Comparison of ENCODE assay signal across 8 cellular contexts in genomic region chrX:77899081-77899828, GRCh38. TPM values are rescaled to one million over a fixed set of nuclear protein-coding genes. Genes with fewer than 3 reads are reported as not detected.
DNase-seq lines count a peak whose midpoint lies in the region; ATAC-seq, FAIRE-seq and TF ChIP-seq lines count a peak whose summit lies in the region.

A gene with protein sequence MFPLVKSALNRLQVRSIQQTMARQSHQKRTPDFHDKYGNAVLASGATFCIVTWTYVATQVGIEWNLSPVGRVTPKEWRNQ (plus strand): TSS chrX:77899468. CDS start chrX:77899554, 86 bp downstream.

- DNase-seq in NCI-H446 (lab: John Stamatoyannopoulos, UW) = peak; percentile 90 to 96
- DNase-seq in activated CD4-positive, CD25-positive, alpha-beta regulatory T cell treated with anti-CD3 and anti-CD28 coated beads, Interleukin-2, amount 50 U/mL, for 16 hours (ENCODE audit: low read depth, low spot score) = peak; percentile 51
- no peak for DNase-seq in kidney
- DNase-seq in stimulated activated CD4-positive, alpha-beta T cell treated with anti-CD3 and anti-CD28 coated beads, Interleukin-15, amount 100 ng/mL, for 48 hours (ENCODE audit: low read depth in 2 of 2) = peak; percentile 43 to 48

- H3K9ac ChIP-seq in BLaER1 = peak within 1 kb of the TSS; percentile 81
- H3K9ac ChIP-seq in kidney (ENCODE audit: low read length in 2 of 2) = peak within 1 kb of the TSS; percentile 92 to 100

- H3K27me3 ChIP-seq in BLaER1 = peaks cover 21% of the 10 kb centered on the region; the same call in 1 of the 2 replicates

- H3K36me3 ChIP-seq in BLaER1 (peaks cover 18% of the 10 kb centered on the region), kidney (ENCODE audit: control insufficient read depth in 1 of 2, insufficient read depth in 2 of 2, low read length in 2 of 2) (peaks cover 0 to 8% of the 10 kb centered on the region in 2 donors)

- peak; percentile 66 for ATAC-seq in HG03432 (IDR thresholded peaks at IDR 0.05; ENCODE audit: unreplicated experiment)

- peak within 1 kb of the TSS; percentile 79 for H3K27ac ChIP-seq in BLaER1
- peak within 1 kb of the TSS; percentile 90 for H3K27ac ChIP-seq in cingulate gyrus (ENCODE audit: low read depth, low read length)
- peak within 1 kb of the TSS; percentile 88 to 93 for H3K27ac ChIP-seq in kidney (ENCODE audit: low read depth in 2 of 2, low read length in 2 of 2)

- H3K4me1 ChIP-seq in BLaER1 (peaks cover 13% of the 10 kb centered on the region; the same call in 1 of the 2 replicates), kidney (ENCODE audit: control insufficient read depth in 1 of 2, insufficient read depth in 1 of 2, low read depth in 1 of 2, low read length in 2 of 2) (no peaks in the 10 kb centered on the region)

- H3K4me3 ChIP-seq in BLaER1 (peak within 1 kb of the TSS; percentile 70), kidney (ENCODE audit: low read length in 2 of 2) (peak within 1 kb of the TSS; percentile 99)

- peak within 1 kb of the TSS; percentile 67 for H3K4me2 ChIP-seq in BLaER1

- intact Hi-C loops in kidney (cut with DNase I) = no loop called here

- peak; percentile 93 for FAIRE-seq in kidney (lab: Jason Lieb, UNC)

- TF ChIP-seq CTCF in kidney (IDR thresholded peaks at IDR 0.05; ENCODE audit: borderline replicate concordance, extremely low read depth, insufficient read depth) = peak; percentile 40

- peaks cover 18% of the 10 kb centered on the region for H4K20me1 ChIP-seq in BLaER1

- TF ChIP-seq POLR2A in GM19099 (IDR thresholded peaks at IDR 0.05; ENCODE audit: extremely low read depth, insufficient read length, low read depth) = peak; percentile 74

- no peaks in the 10 kb centered on the region for H3K9me3 ChIP-seq in BLaER1
- no peaks in the 10 kb centered on the region for H3K9me3 ChIP-seq in kidney (ENCODE audit: control insufficient read depth in 1 of 2, low read length in 2 of 2)

RNA-seq across cellular contexts. Expression of the gene that starts here (rescaled TPM):
- total RNA-seq in kidney = 233 TPM
- 1,977 TPM for polyA plus RNA-seq in kidney (ENCODE audit: insufficient read depth, low read depth, low replicate concordance)
